18 cellular contexts compared by ENCODE assay signal in genomic region chr11:70180906-70181305, GRCh38.
"Had no signal": no experiment of that assay in that cellular context is flagged by ENCODE, and none has a peak within 500 bp of the region (broad histone marks: within the 10 kb centered on the region; RNA-seq: fewer than 3 reads in every experiment).

No MANE protein-coding gene starts in this region.

- DNase-seq: colonic mucosa; cortex of kidney; effector CD8-positive, alpha-beta T cell; foreskin keratinocyte; heart left ventricle; hypothalamus; left cardiac atrium; left lung; left ventricle myocardium superior; lower lobe of right lung; mesenchymal stem cell; mucosa of descending colon; naive B cell had no signal

- H3K4me2 ChIP-seq: hepatocyte had no signal

- H3K27me3 ChIP-seq: colonic mucosa, foreskin keratinocyte, heart left ventricle, hepatocyte had no signal

- ATAC-seq: foreskin keratinocyte, gastroesophageal sphincter, heart left ventricle, left cardiac atrium, left lung, left ventricle myocardium superior, lower lobe of right lung, mucosa of descending colon had no signal

- H3K27ac ChIP-seq: colonic mucosa, esophagus muscularis mucosa, foreskin keratinocyte, gastroesophageal sphincter, heart left ventricle, hepatocyte, left lung, lower lobe of right lung had no signal

- H2AFZ ChIP-seq: hepatocyte had no signal

- H3K27ac Mint-ChIP-seq: dendritic cell treated with granulocyte-macrophage colony-stimulating factor and Interleukin-4, amounts not matched to agents 40 ng/mL and 50 ng/mL, for 4 days; mesothelial cell of epicardium; naive B cell had no signal

- H3K9me3 Mint-ChIP-seq: dendritic cell treated with granulocyte-macrophage colony-stimulating factor and Interleukin-4, amounts not matched to agents 40 ng/mL and 50 ng/mL, for 4 days; mesothelial cell of epicardium had no signal

- H3K4me3 ChIP-seq: colonic mucosa, esophagus muscularis mucosa, gastroesophageal sphincter, heart left ventricle, hepatocyte, left lung, lower lobe of right lung, mucosa of descending colon had no signal

- H3K4me1 Mint-ChIP-seq: mesothelial cell of epicardium, naive B cell had no signal

- H3K4me3 Mint-ChIP-seq: dendritic cell treated with granulocyte-macrophage colony-stimulating factor and Interleukin-4, amounts not matched to agents 40 ng/mL and 50 ng/mL, for 4 days; mesothelial cell of epicardium; naive B cell had no signal

- H3K79me2 ChIP-seq: hepatocyte had no signal

- H3K36me3 Mint-ChIP-seq: naive B cell had no signal

- H3K4me1 ChIP-seq: colonic mucosa, esophagus muscularis mucosa, gastroesophageal sphincter, heart left ventricle, left lung, lower lobe of right lung had no signal

- H3K36me3 ChIP-seq: colonic mucosa, gastroesophageal sphincter, left lung, lower lobe of right lung had no signal

- H3K9me3 ChIP-seq: colonic mucosa, esophagus muscularis mucosa, gastroesophageal sphincter, heart left ventricle, left lung, lower lobe of right lung, mucosa of descending colon had no signal
